In genomic region chr17:17572010-17572785, GRCh38 we compare ENCODE assay signal across 1 cellular context.
TF ChIP-seq lines count a peak whose summit lies in the region.

No MANE protein-coding gene starts in this region.

TF ChIP-seq in HepG2, 621 proteins besides CTCF, POLR2A, EP300 and RAD21 (continued from another document and continues in another):
- TF ChIP-seq, protein P1, sequence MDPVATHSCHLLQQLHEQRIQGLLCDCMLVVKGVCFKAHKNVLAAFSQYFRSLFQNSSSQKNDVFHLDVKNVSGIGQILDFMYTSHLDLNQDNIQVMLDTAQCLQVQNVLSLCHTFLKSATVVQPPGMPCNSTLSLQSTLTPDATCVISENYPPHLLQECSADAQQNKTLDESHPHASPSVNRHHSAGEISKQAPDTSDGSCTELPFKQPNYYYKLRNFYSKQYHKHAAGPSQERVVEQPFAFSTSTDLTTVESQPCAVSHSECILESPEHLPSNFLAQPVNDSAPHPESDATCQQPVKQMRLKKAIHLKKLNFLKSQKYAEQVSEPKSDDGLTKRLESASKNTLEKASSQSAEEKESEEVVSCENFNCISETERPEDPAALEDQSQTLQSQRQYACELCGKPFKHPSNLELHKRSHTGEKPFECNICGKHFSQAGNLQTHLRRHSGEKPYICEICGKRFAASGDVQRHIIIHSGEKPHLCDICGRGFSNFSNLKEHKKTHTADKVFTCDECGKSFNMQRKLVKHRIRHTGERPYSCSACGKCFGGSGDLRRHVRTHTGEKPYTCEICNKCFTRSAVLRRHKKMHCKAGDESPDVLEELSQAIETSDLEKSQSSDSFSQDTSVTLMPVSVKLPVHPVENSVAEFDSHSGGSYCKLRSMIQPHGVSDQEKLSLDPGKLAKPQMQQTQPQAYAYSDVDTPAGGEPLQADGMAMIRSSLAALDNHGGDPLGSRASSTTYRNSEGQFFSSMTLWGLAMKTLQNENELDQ (CRISPR knock-in tag; IDR thresholded peaks at IDR 0.05; ENCODE audit: borderline replicate concordance), result no peak
- TF ChIP-seq NONO (IDR thresholded peaks at IDR 0.05) (no peak), NONO (CRISPR knock-in tag; conservative IDR thresholded peaks at IDR 0.05) (peak; percentile 48; the same call in 1 of the 2 replicates), CC2D1A (CRISPR knock-in tag; IDR thresholded peaks at IDR 0.05) (no peak), ZNF136 (CRISPR knock-in tag; IDR thresholded peaks at IDR 0.05; ENCODE audit: low read depth) (no peak), NCOR1 (IDR thresholded peaks at IDR 0.05; ENCODE audit: borderline replicate concordance, low read length) (no peak; the same call in 1 of the 2 replicates), MYC (CRISPR knock-in tag; IDR thresholded peaks at IDR 0.05; ENCODE audit: borderline replicate concordance) (peak; percentile 64; the same call in 1 of the 2 replicates), ELF3 (CRISPR knock-in tag; IDR thresholded peaks at IDR 0.05) (no peak), ZNF296 (CRISPR knock-in tag; conservative IDR thresholded peaks at IDR 0.05) (peak; percentile 90), HNRNPL (IDR thresholded peaks at IDR 0.05; ENCODE audit: low read depth, low read length) (peak; percentile 84), HOXD1 (CRISPR knock-in tag; IDR thresholded peaks at IDR 0.05) (no peak), SOX13 (IDR thresholded peaks at IDR 0.05) (no peak), SOX13 (CRISPR knock-in tag; conservative IDR thresholded peaks at IDR 0.05 in 1 of 2, IDR thresholded peaks at IDR 0.05 in 1 of 2) (peak in 1 of 2 experiments; percentile 48; a peak in 1 of 4 replicates), HOXA7 (CRISPR knock-in tag; IDR thresholded peaks at IDR 0.05) (no peak), ZNF354B (CRISPR knock-in tag; IDR thresholded peaks at IDR 0.05) (no peak), RBM22 (optimal IDR thresholded peaks at IDR 0.05; ENCODE audit: low read length) (no peak), ZBTB25 (CRISPR knock-in tag; IDR thresholded peaks at IDR 0.05) (no peak), MBNL3 (CRISPR knock-in tag; conservative IDR thresholded peaks at IDR 0.05) (no peak), ZFP62 (CRISPR knock-in tag; IDR thresholded peaks at IDR 0.05) (no peak), STAT6 (CRISPR knock-in tag; IDR thresholded peaks at IDR 0.05; ENCODE audit: borderline replicate concordance) (no peak), ATRX (CRISPR knock-in tag; IDR thresholded peaks at IDR 0.05; ENCODE audit: borderline replicate concordance) (no peak), KLF16 (CRISPR knock-in tag; IDR thresholded peaks at IDR 0.05) (0 out of 4 replicates have a peak, but pooled peaks of 1 of the 2 experiments have one; percentile 58), HMGA1 (CRISPR knock-in tag; conservative IDR thresholded peaks at IDR 0.05) (no peak), PBX3 (CRISPR knock-in tag; IDR thresholded peaks at IDR 0.05; ENCODE audit: borderline replicate concordance) (no peak), ZNF607 (CRISPR knock-in tag; IDR thresholded peaks at IDR 0.05; ENCODE audit: borderline replicate concordance) (peak; percentile 50; the same call in 1 of the 2 replicates), ZNF18 (CRISPR knock-in tag; IDR thresholded peaks at IDR 0.05; ENCODE audit: insufficient replicate concordance) (no peak), HNF4G (IDR thresholded peaks at IDR 0.05; ENCODE audit: borderline replicate concordance, low read depth, low read length) (peak; percentile 77; the same call in 1 of the 2 replicates), HNF4G (CRISPR knock-in tag; IDR thresholded peaks at IDR 0.05; ENCODE audit: borderline replicate concordance, low read depth) (peak; percentile 77; the same call in 1 of the 2 replicates), ZNF562 (CRISPR knock-in tag; IDR thresholded peaks at IDR 0.05; ENCODE audit: borderline replicate concordance) (no peak), SMAD3 (CRISPR knock-in tag; IDR thresholded peaks at IDR 0.05) (0 out of 2 replicates have a peak, but pooled peaks have one; percentile 47), TP53 (CRISPR knock-in tag; conservative IDR thresholded peaks at IDR 0.05) (no peak), GPN1 (CRISPR knock-in tag; IDR thresholded peaks at IDR 0.05; ENCODE audit: borderline replicate concordance) (no peak), TFE3 (CRISPR knock-in tag; IDR thresholded peaks at IDR 0.05) (peak; percentile 25; the same call in 1 of the 2 replicates), ZNF609 (CRISPR knock-in tag; IDR thresholded peaks at IDR 0.05; ENCODE audit: borderline replicate concordance) (peak; percentile 65; the same call in 1 of the 2 replicates), ZIK1 (CRISPR knock-in tag; IDR thresholded peaks at IDR 0.05; ENCODE audit: borderline replicate concordance, low read depth) (no peak), KLF9 (CRISPR knock-in tag; IDR thresholded peaks at IDR 0.05; ENCODE audit: low read depth) (no peak), SP4 (CRISPR knock-in tag; IDR thresholded peaks at IDR 0.05) (0 out of 2 replicates have a peak, but pooled peaks have one; percentile 18), ZNF672 (CRISPR knock-in tag; IDR thresholded peaks at IDR 0.05) (no peak), PHB2 (IDR thresholded peaks at IDR 0.05; ENCODE audit: partially characterized antibody) (no peak), ZNF549 (CRISPR knock-in tag; IDR thresholded peaks at IDR 0.05) (no peak)
- TF ChIP-seq, protein P2, sequence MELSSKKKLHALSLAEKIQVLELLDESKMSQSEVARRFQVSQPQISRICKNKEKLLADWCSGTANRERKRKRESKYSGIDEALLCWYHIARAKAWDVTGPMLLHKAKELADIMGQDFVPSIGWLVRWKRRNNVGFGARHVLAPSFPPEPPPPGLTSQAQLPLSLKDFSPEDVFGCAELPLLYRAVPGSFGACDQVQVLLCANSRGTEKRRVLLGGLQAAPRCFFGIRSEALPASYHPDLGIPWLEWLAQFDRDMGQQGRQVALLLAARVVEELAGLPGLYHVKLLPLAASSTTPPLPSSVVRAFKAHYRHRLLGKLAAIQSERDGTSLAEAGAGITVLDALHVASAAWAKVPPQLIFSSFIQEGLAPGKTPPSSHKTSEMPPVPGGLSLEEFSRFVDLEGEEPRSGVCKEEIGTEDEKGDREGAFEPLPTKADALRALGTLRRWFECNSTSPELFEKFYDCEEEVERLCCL (CRISPR knock-in tag; IDR thresholded peaks at IDR 0.05; ENCODE audit: borderline replicate concordance), result no peak
- TF ChIP-seq, protein P3, sequence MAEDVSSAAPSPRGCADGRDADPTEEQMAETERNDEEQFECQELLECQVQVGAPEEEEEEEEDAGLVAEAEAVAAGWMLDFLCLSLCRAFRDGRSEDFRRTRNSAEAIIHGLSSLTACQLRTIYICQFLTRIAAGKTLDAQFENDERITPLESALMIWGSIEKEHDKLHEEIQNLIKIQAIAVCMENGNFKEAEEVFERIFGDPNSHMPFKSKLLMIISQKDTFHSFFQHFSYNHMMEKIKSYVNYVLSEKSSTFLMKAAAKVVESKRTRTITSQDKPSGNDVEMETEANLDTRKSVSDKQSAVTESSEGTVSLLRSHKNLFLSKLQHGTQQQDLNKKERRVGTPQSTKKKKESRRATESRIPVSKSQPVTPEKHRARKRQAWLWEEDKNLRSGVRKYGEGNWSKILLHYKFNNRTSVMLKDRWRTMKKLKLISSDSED (CRISPR knock-in tag; IDR thresholded peaks at IDR 0.05), result no peak
